In the genomic region with DNA sequence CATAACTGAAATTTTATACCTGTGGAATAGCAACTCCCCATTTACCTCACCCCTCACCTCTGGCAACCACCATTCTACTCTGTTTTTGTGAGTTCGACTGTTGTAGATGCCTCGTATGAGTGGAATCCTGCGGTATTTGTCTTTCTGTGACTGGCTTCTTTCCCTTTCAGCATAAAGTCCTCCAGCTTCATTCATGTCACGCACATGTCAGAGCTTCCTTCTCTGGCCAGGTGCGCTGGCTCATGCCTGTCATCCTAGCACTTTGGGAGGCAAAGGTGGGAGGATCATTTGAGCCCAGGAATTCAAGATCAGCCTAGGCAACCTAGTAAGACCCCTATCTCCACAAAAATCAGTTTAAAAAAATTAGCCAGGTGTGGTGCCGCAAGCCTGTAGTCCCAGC, we compare ENCODE assay signal across 20 cellular contexts.
DNase-seq lines count a peak whose midpoint lies in the region; ATAC-seq, FAIRE-seq and TF ChIP-seq lines count a peak whose summit lies in the region.
"Had no signal": no experiment of that assay in that cellular context is flagged by ENCODE, and none has a peak within 500 bp of the region (broad histone marks: within the 10 kb centered on the region; RNA-seq: fewer than 3 reads in every experiment).

No MANE protein-coding gene starts in this region.

- ATAC-seq in HepG2 (no peak), right lobe of liver (no peak), gastrocnemius medialis (no peak), GM18867 (IDR thresholded peaks at IDR 0.05; ENCODE audit: unreplicated experiment) (no peak), HG03139 (IDR thresholded peaks at IDR 0.05; ENCODE audit: unreplicated experiment) (no peak)
- ATAC-seq: HCT116 had no signal

- in situ Hi-C loops in HepG2 (cut with HindIII; ENCODE audit: extremely low pct_ligation_motif_present, low pct_unique_long_range_greater_than_20kb) = no loop called here
- in situ Hi-C loops in gastrocnemius medialis (cut with MboI; ENCODE audit: low sequenced_read_pairs in 4 of 4) = no loop called here

- no peak overlapping the region for H2AFZ ChIP-seq in HepG2 (ENCODE audit: low read length)

- TF ChIP-seq EP300 in HepG2 (IDR thresholded peaks at IDR 0.05; ENCODE audit: low read depth in 2 of 2, low read length in 2 of 2) (no peak), HepG2 (CRISPR knock-in tag; IDR thresholded peaks at IDR 0.05; ENCODE audit: borderline replicate concordance) (no peak)

- no peaks in the 10 kb centered on the region for H4K20me1 ChIP-seq in HepG2 (ENCODE audit: insufficient read depth, low read length)

- TF ChIP-seq RAD21 in HepG2 (CRISPR knock-in tag; IDR thresholded peaks at IDR 0.05) = no peak

- H3K4me1 Mint-ChIP-seq in endodermal cell = peaks cover 5% of the 10 kb centered on the region

- H3K9me3 Mint-ChIP-seq in endodermal cell = peaks cover 2% of the 10 kb centered on the region
- H3K9me3 Mint-ChIP-seq: CD4-positive, alpha-beta T cell; IgD-negative memory B cell had no signal

- H3K4me1 ChIP-seq in HepG2 (ENCODE audit: insufficient read depth, low read length) (peaks cover 60% of the 10 kb centered on the region), right lobe of liver (no peaks in the 10 kb centered on the region), endodermal cell (ENCODE audit: control insufficient read depth, insufficient read depth, low read length) (no peaks in the 10 kb centered on the region), gastrocnemius medialis (peaks cover 19 to 33% of the 10 kb centered on the region in 2 donors)

- WGBS in HepG2 (ENCODE audit: low lambda C conversion rate) = 34% methylated on average over 6 of the region's 6 CpGs
- 86% methylated on average over 4 of the region's 6 CpGs for WGBS in right lobe of liver (ENCODE audit: insufficient coverage, low coverage, low lambda C conversion rate, missing lambda C conversion rate)
- WGBS in endodermal cell (ENCODE audit: insufficient coverage in 1 of 2, insufficient read length in 1 of 2), 2 experiments = 94 to 100% methylated on average over 3 to 6 of the region's 6 CpGs

- H3K79me2 ChIP-seq in HepG2 (ENCODE audit: insufficient read depth, low read length) = no peaks in the 10 kb centered on the region

- TF ChIP-seq CTCF in HepG2 (CRISPR knock-in tag; IDR thresholded peaks at IDR 0.05) = no peak
- no peak for TF ChIP-seq CTCF in right lobe of liver (IDR thresholded peaks at IDR 0.05)
- no peak for TF ChIP-seq CTCF in endodermal cell (conservative IDR thresholded peaks at IDR 0.05)
- TF ChIP-seq CTCF in gastrocnemius medialis (IDR thresholded peaks at IDR 0.05 in 4 of 5, conservative IDR thresholded peaks at IDR 0.05 in 1 of 5) = no peak
- TF ChIP-seq CTCF in dorsolateral prefrontal cortex (IDR thresholded peaks at IDR 0.05 in 54 of 56, conservative IDR thresholded peaks at IDR 0.05 in 2 of 56; ENCODE audit: low read depth in 1 of 56, partially characterized antibody in 56 of 56) = no peak

- H3K9ac ChIP-seq in HepG2 (ENCODE audit: insufficient read depth, low read depth, low read length) (no peak overlapping the region), endodermal cell (ENCODE audit: extremely low read depth, low read length, poor library complexity, severe bottlenecking) (no peak overlapping the region)

- H3K4me2 ChIP-seq in HepG2 (ENCODE audit: low read depth, low read length) = peak overlapping the region; percentile 1; the same call in 1 of the 2 replicates

- H3K27me3 Mint-ChIP-seq in endodermal cell (ENCODE audit: insufficient read depth) = no peaks in the 10 kb centered on the region
- H3K27me3 Mint-ChIP-seq: B cell; CD4-positive, alpha-beta T cell; IgD-negative memory B cell had no signal

- TF ChIP-seq POLR2A in HepG2 (IDR thresholded peaks at IDR 0.05; ENCODE audit: insufficient read depth in 1 of 2, low read depth in 2 of 2, low read length in 2 of 2) (no peak), right lobe of liver (IDR thresholded peaks at IDR 0.05) (no peak), gastrocnemius medialis (IDR thresholded peaks at IDR 0.05) (no peak)

- POLR2A ChIA-PET in HepG2 (lab: Yijun Ruan, JAX) = no interaction called here

- intact Hi-C loops in HepG2 (cut with micrococcal nuclease; ENCODE audit: unreplicated experiment) (no loop called here), right lobe of liver (cut with DNase I) (no loop called here), gastrocnemius medialis (cut with DNase I; ENCODE audit: low total_unique reads) (no loop called here), dorsolateral prefrontal cortex (cut with DNase I) (no loop called here)

- CTCF ChIA-PET in HepG2 (lab: Yijun Ruan, JAX; ENCODE audit: low intra/inter-chr PET ratio, low total read pairs) = no interaction called here

- H3K27ac ChIP-seq in HepG2 (ENCODE audit: extremely low read length, insufficient read depth, low read length) (no peak overlapping the region), right lobe of liver (no peak overlapping the region), endodermal cell (ENCODE audit: low read depth, low read length) (no peak overlapping the region), gastrocnemius medialis (peak overlapping the region in 3 of 4 donors; percentile 27 to 48 (median 42)), dorsolateral prefrontal cortex (no peak overlapping the region)

- no peaks in the 10 kb centered on the region for H3K36me3 ChIP-seq in HepG2 (replicated peaks in 1 of 2; ENCODE audit: control insufficient read depth in 1 of 2, insufficient read depth in 2 of 2, low read length in 2 of 2)
- H3K36me3 ChIP-seq in right lobe of liver = no peaks in the 10 kb centered on the region
- H3K36me3 ChIP-seq in endodermal cell (ENCODE audit: control insufficient read depth, insufficient read depth, low read length) = no peaks in the 10 kb centered on the region
- no peaks in the 10 kb centered on the region for H3K36me3 ChIP-seq in gastrocnemius medialis

- no TSS peak for BruUV-seq in HepG2 (replicated peaks; lab: Mats Ljungman, UMichigan)

- H3K27ac Mint-ChIP-seq in endodermal cell = peak overlapping the region; percentile 66
- H3K27ac Mint-ChIP-seq: B cell; CD4-positive, alpha-beta T cell; IgD-negative memory B cell had no signal

- peaks cover 1% of the 10 kb centered on the region; the same call in 1 of the 2 replicates for H3K9me3 ChIP-seq in HepG2 (ENCODE audit: low read length)
- H3K9me3 ChIP-seq in right lobe of liver = no peaks in the 10 kb centered on the region
- H3K9me3 ChIP-seq in endodermal cell (ENCODE audit: control insufficient read depth, low read length) = peaks cover 1% of the 10 kb centered on the region
- no peaks in the 10 kb centered on the region for H3K9me3 ChIP-seq in gastrocnemius medialis

- H3K36me3 Mint-ChIP-seq in endodermal cell (ENCODE audit: low read depth) = no peaks in the 10 kb centered on the region
- H3K36me3 Mint-ChIP-seq: IgD-negative memory B cell had no signal

- no peak overlapping the region for H3K4me3 ChIP-seq in HepG2 (replicated peaks in 1 of 3; ENCODE audit: insufficient read depth in 1 of 3, low read depth in 2 of 3, low read length in 3 of 3)
- no peak overlapping the region for H3K4me3 ChIP-seq in right lobe of liver
- H3K4me3 ChIP-seq in endodermal cell (ENCODE audit: low read length) = no peak overlapping the region
- H3K4me3 ChIP-seq in gastrocnemius medialis = no peak overlapping the region
- H3K4me3 ChIP-seq in dorsolateral prefrontal cortex = no peak overlapping the region

- H3K27me3 ChIP-seq in HepG2 (ENCODE audit: control insufficient read depth in 1 of 2, insufficient read depth in 2 of 2, low read length in 2 of 2) = no peaks in the 10 kb centered on the region
- H3K27me3 ChIP-seq in right lobe of liver = no peaks in the 10 kb centered on the region
- H3K27me3 ChIP-seq in endodermal cell (ENCODE audit: control insufficient read depth, insufficient read depth, low read length, poor library complexity, severe bottlenecking) = no peaks in the 10 kb centered on the region
- no peaks in the 10 kb centered on the region for H3K27me3 ChIP-seq in gastrocnemius medialis
- H3K27me3 ChIP-seq in dorsolateral prefrontal cortex = no peaks in the 10 kb centered on the region

- no peak overlapping the region for H3K4me3 Mint-ChIP-seq in endodermal cell
- H3K4me3 Mint-ChIP-seq: B cell; CD4-positive, alpha-beta T cell had no signal

- DNase-seq in HepG2 (ENCODE audit: low spot score) = peak; percentile 50
- DNase-seq in right lobe of liver = no peak
- no peak for DNase-seq in endodermal cell
- DNase-seq in gastrocnemius medialis = no peak
- DNase-seq in dorsolateral prefrontal cortex = no peak
- DNase-seq: C1 segment of cervical spinal cord; Calu3; CD4-positive, alpha-beta T cell; DMS 273 treated with DMSO at 0.1 percent for 48 hours; DND-41; GDM1 had no signal

- no peak for FAIRE-seq in HepG2 (lab: Jason Lieb, UNC)
- FAIRE-seq: A204.1, GM12892, GM19239, H54 had no signal

TF ChIP-seq in HepG2, 621 proteins besides CTCF, POLR2A, EP300 and RAD21 (continues in another document):
- TF ChIP-seq SAP130 (CRISPR knock-in tag; IDR thresholded peaks at IDR 0.05; ENCODE audit: low read depth) (peak; percentile 28; the same call in 1 of the 2 replicates), HOXD1 (CRISPR knock-in tag; IDR thresholded peaks at IDR 0.05) (no peak), ZNF652 (CRISPR knock-in tag; IDR thresholded peaks at IDR 0.05; ENCODE audit: borderline replicate concordance, low read depth) (no peak), ZNF441 (CRISPR knock-in tag; IDR thresholded peaks at IDR 0.05; ENCODE audit: borderline replicate concordance) (no peak), RXRB (CRISPR knock-in tag; IDR thresholded peaks at IDR 0.05; ENCODE audit: borderline replicate concordance) (0 out of 2 replicates have a peak, but pooled peaks have one; percentile 14), ZNF607 (CRISPR knock-in tag; IDR thresholded peaks at IDR 0.05; ENCODE audit: borderline replicate concordance) (0 out of 2 replicates have a peak, but pooled peaks have one; percentile 21)

Comparison
In these comparisons a context has a peak if more than half of its experiments do, and no peak if none do; other contexts are left out.
1. H3K27ac ChIP-seq: peak in gastrocnemius medialis (3 of 4); none in HepG2 (single experiment), right lobe of liver (0 of 3), endodermal cell (single experiment) and dorsolateral prefrontal cortex (0 of 59).